In the genomic region with DNA sequence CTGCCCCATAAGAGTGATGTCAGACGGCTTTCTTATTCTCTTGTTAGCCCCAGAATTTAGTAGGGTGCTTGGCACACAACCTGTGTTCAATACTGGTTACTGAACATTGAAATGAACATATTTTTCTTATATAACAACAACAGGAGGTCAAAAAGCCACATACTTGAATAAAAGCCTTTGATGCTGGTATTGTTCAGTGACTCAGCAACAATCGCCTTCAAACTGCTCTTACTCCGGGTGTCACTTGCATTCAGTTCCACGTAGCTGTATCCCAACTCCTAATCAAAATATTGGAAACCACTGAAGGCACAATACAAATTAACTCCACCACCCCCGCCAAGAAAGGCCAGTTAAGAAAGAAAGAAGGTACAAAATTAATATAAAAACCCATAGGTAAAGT, we compare ENCODE assay signal across 27 cellular contexts.
A peak's percentile ranks its signal among the peaks of the same experiment; 100 is the strongest.
DNase-seq lines count a peak whose midpoint lies in the region; ATAC-seq, FAIRE-seq and TF ChIP-seq lines count a peak whose summit lies in the region.
"Had no signal": no experiment of that assay in that cellular context is flagged by ENCODE, and none has a peak within 500 bp of the region (broad histone marks: within the 10 kb centered on the region; RNA-seq: fewer than 3 reads in every experiment).

No MANE protein-coding gene starts in this region.

- TF ChIP-seq EP300 in HepG2 (IDR thresholded peaks at IDR 0.05; ENCODE audit: low read depth in 2 of 2, low read length in 2 of 2) (no peak), HepG2 (CRISPR knock-in tag; IDR thresholded peaks at IDR 0.05; ENCODE audit: borderline replicate concordance) (no peak)

- TF ChIP-seq POLR2A in HepG2 (IDR thresholded peaks at IDR 0.05; ENCODE audit: insufficient read depth in 1 of 2, low read depth in 2 of 2, low read length in 2 of 2): no peak
- no peak for TF ChIP-seq POLR2A in right lobe of liver (IDR thresholded peaks at IDR 0.05)

- BruUV-seq in HepG2 (replicated peaks; lab: Mats Ljungman, UMichigan): no TSS peak

- H3K9me3 ChIP-seq in HepG2 (ENCODE audit: low read length): no peaks in the 10 kb centered on the region
- H3K9me3 ChIP-seq in right lobe of liver: no peaks in the 10 kb centered on the region
- H3K9me3 ChIP-seq: left ventricle myocardium inferior, MG63, SJSA1, upper lobe of left lung had no signal

- H3K79me2 ChIP-seq in HepG2 (ENCODE audit: insufficient read depth, low read length): no peaks in the 10 kb centered on the region

- H3K36me3 ChIP-seq in HepG2 (replicated peaks in 1 of 2; ENCODE audit: control insufficient read depth in 1 of 2, insufficient read depth in 2 of 2, low read length in 2 of 2): peaks cover 15 to 84% of the 10 kb centered on the region in 2 experiments
- peaks cover 0 to 46% (median 23%) of the 10 kb centered on the region in 4 donors for H3K36me3 ChIP-seq in right lobe of liver
- peaks cover 18% of the 10 kb centered on the region for H3K36me3 ChIP-seq in brain microvascular endothelial cell (replicated peaks)

- H3K4me3 ChIP-seq in HepG2 (replicated peaks in 1 of 3; ENCODE audit: insufficient read depth in 1 of 3, low read depth in 2 of 3, low read length in 3 of 3) (no peak overlapping the region), right lobe of liver (no peak overlapping the region), brain microvascular endothelial cell (ENCODE audit: low read depth, low read length) (no peak overlapping the region)
- H3K4me3 ChIP-seq: left ventricle myocardium inferior, MG63, SJSA1, upper lobe of left lung had no signal

- CTCF ChIA-PET in HepG2 (lab: Yijun Ruan, JAX; ENCODE audit: low intra/inter-chr PET ratio, low total read pairs): no interaction called here

- POLR2A ChIA-PET in HepG2 (lab: Yijun Ruan, JAX): no interaction called here

- WGBS in HepG2 (ENCODE audit: low lambda C conversion rate): 95% methylated on average over 5 of the region's 5 CpGs
- WGBS in right lobe of liver (ENCODE audit: insufficient coverage, low coverage, low lambda C conversion rate, missing lambda C conversion rate): 92% methylated on average over 5 of the region's 5 CpGs

- intact Hi-C loops in HepG2 (cut with micrococcal nuclease; ENCODE audit: unreplicated experiment) (no loop called here), right lobe of liver (cut with DNase I) (no loop called here)

- no peak for FAIRE-seq in HepG2 (lab: Jason Lieb, UNC)
- FAIRE-seq: GM12891, H1 had no signal

- H3K27ac ChIP-seq in HepG2 (ENCODE audit: extremely low read length, insufficient read depth, low read length) (no peak overlapping the region), right lobe of liver (no peak overlapping the region), brain microvascular endothelial cell (peak overlapping the region; percentile 3)
- H3K27ac ChIP-seq: left ventricle myocardium inferior, SJSA1, upper lobe of left lung had no signal

- H3K27me3 ChIP-seq in HepG2 (ENCODE audit: control insufficient read depth in 1 of 2, insufficient read depth in 2 of 2, low read length in 2 of 2) (no peaks in the 10 kb centered on the region), right lobe of liver (no peaks in the 10 kb centered on the region), brain microvascular endothelial cell (replicated peaks) (no peaks in the 10 kb centered on the region)
- H3K27me3 ChIP-seq: MG63, SJSA1, upper lobe of left lung had no signal

- H2AFZ ChIP-seq in HepG2 (ENCODE audit: low read length): no peak overlapping the region

- in situ Hi-C loops in HepG2 (cut with HindIII; ENCODE audit: extremely low pct_ligation_motif_present, low pct_unique_long_range_greater_than_20kb): no loop called here
- in situ Hi-C loops in brain microvascular endothelial cell (cut with HindIII; ENCODE audit: low pct_ligation_motif_present, low sequenced_read_pairs): no loop called here

- ATAC-seq in HepG2 (no peak), right lobe of liver (no peak), GM21360 (IDR thresholded peaks at IDR 0.05; ENCODE audit: unreplicated experiment) (no peak), HG03025 (IDR thresholded peaks at IDR 0.05; ENCODE audit: low FRiP score, unreplicated experiment) (no peak)
- ATAC-seq: CD8-positive, alpha-beta T cell; naive thymus-derived CD8-positive, alpha-beta T cell had no signal

- H3K9ac ChIP-seq in HepG2 (ENCODE audit: insufficient read depth, low read depth, low read length): no peak overlapping the region

- H4K20me1 ChIP-seq in HepG2 (ENCODE audit: insufficient read depth, low read length): no peaks in the 10 kb centered on the region

- no peaks in the 10 kb centered on the region for H3K4me1 ChIP-seq in HepG2 (ENCODE audit: insufficient read depth, low read length)
- peaks cover 0 to 10% (median 0%) of the 10 kb centered on the region in 4 donors for H3K4me1 ChIP-seq in right lobe of liver
- H3K4me1 ChIP-seq: SJSA1 had no signal

- DNase-seq in HepG2 (ENCODE audit: low spot score) (no peak), right lobe of liver (no peak), brain microvascular endothelial cell (peak; percentile 42), lung microvascular endothelial cell (ENCODE audit: low read depth in 2 of 2) (peak; percentile 55 to 56), superior temporal gyrus (ENCODE audit: extremely low spot score) (peak; percentile 38)
- no peak for DNase-seq in activated CD4-positive, alpha-beta T cell treated with anti-CD3 and anti-CD28 coated beads for 1 hour
- DNase-seq: activated CD4-positive, CD25-positive, alpha-beta regulatory T cell treated with anti-CD3 and anti-CD28 coated beads, Interleukin-2, amount 50 U/mL, for 72 hours; activated naive CD4-positive, alpha-beta T cell treated with Interleukin-2 at 50 U/mL for 16 hours; caudate nucleus; CD8-positive, alpha-beta T cell; islet precursor cell; left ventricle myocardium inferior; MG63; midbrain; naive thymus-derived CD8-positive, alpha-beta T cell; NCI-H2029; NCI-H2227 treated with DMSO at 0.1 percent for 48 hours; NCI-H748 treated with DMSO at 0.1 percent for 48 hours; RPMI8226; stimulated activated CD4-positive, alpha-beta T cell treated with anti-CD3 and anti-CD28 coated beads, Interleukin-2, amount 100 ng/mL, for 24 hours; T-helper 1 cell; upper lobe of left lung had no signal

- no peak for TF ChIP-seq RAD21 in HepG2 (CRISPR knock-in tag; IDR thresholded peaks at IDR 0.05)

- no peak for TF ChIP-seq CTCF in HepG2 (CRISPR knock-in tag; IDR thresholded peaks at IDR 0.05)
- no peak for TF ChIP-seq CTCF in right lobe of liver (IDR thresholded peaks at IDR 0.05)
- no peak for TF ChIP-seq CTCF in brain microvascular endothelial cell (IDR thresholded peaks at IDR 0.05; ENCODE audit: low read depth, low read length, missing control alignments)

- no peak overlapping the region for H3K4me2 ChIP-seq in HepG2 (ENCODE audit: low read depth, low read length)

TF ChIP-seq in HepG2, 621 proteins besides CTCF, POLR2A, EP300 and RAD21:
- TF ChIP-seq NFE2L2 (IDR thresholded peaks at IDR 0.05; ENCODE audit: low read length): 0 out of 2 replicates have a peak, but pooled peaks have one; percentile 21
- no peak for TF ChIP-seq SKI (IDR thresholded peaks at IDR 0.05; ENCODE audit: partially characterized antibody)
- no peak for TF ChIP-seq ZNF616 (CRISPR knock-in tag; IDR thresholded peaks at IDR 0.05; ENCODE audit: low read depth)
- TF ChIP-seq ZNF792 (CRISPR knock-in tag; IDR thresholded peaks at IDR 0.05): no peak

Comparison
In these comparisons a context has a peak if more than half of its experiments do, and no peak if none do; other contexts are left out.
1. DNase-seq: peak in brain microvascular endothelial cell (single experiment), lung microvascular endothelial cell (2 of 2) and superior temporal gyrus (single experiment); none in HepG2 (single experiment), right lobe of liver (0 of 3) and activated CD4-positive, alpha-beta T cell treated with anti-CD3 and anti-CD28 coated beads for 1 hour (single experiment).